ENCODE assay signal across 1 cellular context in the genomic region with DNA sequence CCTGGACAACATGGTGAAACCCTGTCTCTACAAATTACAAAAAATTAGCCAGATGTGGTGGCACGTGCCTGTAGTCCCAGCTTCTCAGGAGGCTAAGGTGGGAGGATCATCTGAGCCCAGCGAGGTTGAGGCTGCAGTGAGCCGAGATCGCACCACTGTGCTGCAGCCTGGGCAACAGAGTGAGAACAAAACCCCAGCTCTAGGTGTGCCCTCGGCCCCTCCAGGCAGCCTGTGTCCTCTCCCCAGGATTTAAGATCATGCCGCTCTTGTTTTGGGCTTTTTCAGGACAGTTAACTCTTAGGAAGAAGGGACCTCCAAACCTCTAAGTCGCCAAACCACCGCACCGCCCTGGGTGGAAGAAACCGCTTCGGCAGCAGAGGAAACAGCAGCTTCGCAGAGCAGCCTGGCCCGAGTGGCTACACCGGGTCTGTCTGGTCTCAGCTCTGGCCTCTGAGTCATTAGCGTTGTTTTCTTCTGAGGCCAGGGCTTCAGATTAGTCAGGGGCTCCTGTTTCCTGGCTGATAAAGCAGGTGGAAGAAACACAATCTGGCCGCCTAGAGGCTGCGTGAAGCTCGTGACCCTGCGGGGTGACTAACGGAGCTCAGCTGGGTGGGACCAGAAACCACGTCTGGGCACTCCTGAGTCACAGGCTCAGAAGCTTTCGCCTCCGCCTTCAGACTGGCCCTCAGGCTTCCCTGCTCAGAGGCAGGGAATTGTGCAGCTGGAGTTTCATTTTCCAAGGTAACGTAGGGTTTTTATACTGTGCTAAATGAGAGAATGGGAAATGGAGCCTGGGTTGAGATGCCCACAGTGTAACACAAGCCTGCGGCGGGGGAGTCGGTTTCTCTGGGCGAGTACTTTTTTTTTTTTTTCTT.
TF ChIP-seq lines count a peak whose summit lies in the region.

No MANE protein-coding gene starts in this region.

TF ChIP-seq in K562, 482 proteins besides CTCF, POLR2A, EP300 and RAD21 (continued from another document and continues in another):
- TF ChIP-seq, protein P1, sequence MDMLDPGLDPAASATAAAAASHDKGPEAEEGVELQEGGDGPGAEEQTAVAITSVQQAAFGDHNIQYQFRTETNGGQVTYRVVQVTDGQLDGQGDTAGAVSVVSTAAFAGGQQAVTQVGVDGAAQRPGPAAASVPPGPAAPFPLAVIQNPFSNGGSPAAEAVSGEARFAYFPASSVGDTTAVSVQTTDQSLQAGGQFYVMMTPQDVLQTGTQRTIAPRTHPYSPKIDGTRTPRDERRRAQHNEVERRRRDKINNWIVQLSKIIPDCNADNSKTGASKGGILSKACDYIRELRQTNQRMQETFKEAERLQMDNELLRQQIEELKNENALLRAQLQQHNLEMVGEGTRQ (CRISPR knock-in tag; IDR thresholded peaks at IDR 0.05), result 0 out of 2 replicates have a peak, but pooled peaks have one; percentile 34
- peak; percentile 8; the same call in 1 of the 2 replicates for TF ChIP-seq CBFB (CRISPR knock-in tag; IDR thresholded peaks at IDR 0.05)
- TF ChIP-seq ZNF124 (CRISPR knock-in tag; IDR thresholded peaks at IDR 0.05), result no peak
- peak; percentile 80 for TF ChIP-seq RB1 (IDR thresholded peaks at IDR 0.05; ENCODE audit: low read depth)
- peak; percentile 41; the same call in 1 of the 2 replicates for TF ChIP-seq KLF1 (tag; IDR thresholded peaks at IDR 0.05)
- peak; percentile 41 for TF ChIP-seq MGA (IDR thresholded peaks at IDR 0.05)
- TF ChIP-seq HDAC3 (IDR thresholded peaks at IDR 0.05; ENCODE audit: borderline replicate concordance, partially characterized antibody), result peak; percentile 96
- peak; percentile 100 for TF ChIP-seq FOSL1 (tag; conservative IDR thresholded peaks at IDR 0.05)
- peak; percentile 95 for TF ChIP-seq NCOA1 (IDR thresholded peaks at IDR 0.05; ENCODE audit: low read depth)
- TF ChIP-seq, protein P2, sequence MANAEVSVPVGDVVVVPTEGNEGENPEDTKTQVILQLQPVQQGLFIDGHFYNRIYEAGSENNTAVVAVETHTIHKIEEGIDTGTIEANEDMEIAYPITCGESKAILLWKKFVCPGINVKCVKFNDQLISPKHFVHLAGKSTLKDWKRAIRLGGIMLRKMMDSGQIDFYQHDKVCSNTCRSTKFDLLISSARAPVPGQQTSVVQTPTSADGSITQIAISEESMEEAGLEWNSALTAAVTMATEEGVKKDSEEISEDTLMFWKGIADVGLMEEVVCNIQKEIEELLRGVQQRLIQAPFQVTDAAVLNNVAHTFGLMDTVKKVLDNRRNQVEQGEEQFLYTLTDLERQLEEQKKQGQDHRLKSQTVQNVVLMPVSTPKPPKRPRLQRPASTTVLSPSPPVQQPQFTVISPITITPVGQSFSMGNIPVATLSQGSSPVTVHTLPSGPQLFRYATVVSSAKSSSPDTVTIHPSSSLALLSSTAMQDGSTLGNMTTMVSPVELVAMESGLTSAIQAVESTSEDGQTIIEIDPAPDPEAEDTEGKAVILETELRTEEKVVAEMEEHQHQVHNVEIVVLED (CRISPR knock-in tag; IDR thresholded peaks at IDR 0.05), result peak; percentile 60; the same call in 1 of the 2 replicates
- peak; percentile 94 for TF ChIP-seq NEUROD1 (IDR thresholded peaks at IDR 0.05; ENCODE audit: borderline replicate concordance, low read depth, low read length, partially characterized antibody)
- TF ChIP-seq HMG20B (CRISPR knock-in tag; IDR thresholded peaks at IDR 0.05), result peak; percentile 91
- TF ChIP-seq ARID3B (CRISPR knock-in tag; IDR thresholded peaks at IDR 0.05; ENCODE audit: borderline replicate concordance), result no peak
- no peak for TF ChIP-seq ESRRB (CRISPR knock-in tag; IDR thresholded peaks at IDR 0.05; ENCODE audit: borderline replicate concordance)
- no peak for TF ChIP-seq ZSCAN32 (CRISPR knock-in tag; IDR thresholded peaks at IDR 0.05)
- TF ChIP-seq ADNP (tag; IDR thresholded peaks at IDR 0.05), result no peak
- TF ChIP-seq OTX1 (CRISPR knock-in tag; IDR thresholded peaks at IDR 0.05), result peak; percentile 15; the same call in 1 of the 2 replicates
- TF ChIP-seq TOE1 (IDR thresholded peaks at IDR 0.05; ENCODE audit: borderline replicate concordance), result peak; percentile 96
- TF ChIP-seq TOE1 (CRISPR knock-in tag; IDR thresholded peaks at IDR 0.05; ENCODE audit: borderline replicate concordance, low read depth), result no peak
- peak; percentile 75 for TF ChIP-seq USF1 (CRISPR knock-in tag; IDR thresholded peaks at IDR 0.05)
- TF ChIP-seq PML (IDR thresholded peaks at IDR 0.05; ENCODE audit: low read length), result peak; percentile 96
- TF ChIP-seq SP1 (CRISPR knock-in tag; IDR thresholded peaks at IDR 0.05), result peak; percentile 48
- TF ChIP-seq HDAC2 (IDR thresholded peaks at IDR 0.05), result peak; percentile 100
- no peak for TF ChIP-seq FIP1L1 (IDR thresholded peaks at IDR 0.05; ENCODE audit: low read depth, low read length, poor library complexity, severe bottlenecking)
- peak; percentile 77 for TF ChIP-seq DIDO1 (tag; IDR thresholded peaks at IDR 0.05; ENCODE audit: low read depth)
- peak; percentile 99 for TF ChIP-seq CBFA2T3 (IDR thresholded peaks at IDR 0.05)
- TF ChIP-seq NR2C2 (CRISPR knock-in tag; IDR thresholded peaks at IDR 0.05), result peak; percentile 32; the same call in 1 of the 2 replicates
- TF ChIP-seq NR2C2 (tag; IDR thresholded peaks at IDR 0.05), result peak; percentile 92
- no peak for TF ChIP-seq SLC30A9 (CRISPR knock-in tag; IDR thresholded peaks at IDR 0.05)
- TF ChIP-seq NFXL1 (CRISPR knock-in tag; IDR thresholded peaks at IDR 0.05), result no peak
- peak; percentile 100 for TF ChIP-seq PHF21A (IDR thresholded peaks at IDR 0.05; ENCODE audit: borderline replicate concordance, low read depth)
- peak; percentile 78 for TF ChIP-seq ZBED1 (IDR thresholded peaks at IDR 0.05)
- peak; percentile 72; the same call in 1 of the 2 replicates for TF ChIP-seq ZNF12 (CRISPR knock-in tag; IDR thresholded peaks at IDR 0.05)
- peak; percentile 88 for TF ChIP-seq SETDB1 (IDR thresholded peaks at IDR 0.05; ENCODE audit: low read length)
- TF ChIP-seq, protein P3, sequence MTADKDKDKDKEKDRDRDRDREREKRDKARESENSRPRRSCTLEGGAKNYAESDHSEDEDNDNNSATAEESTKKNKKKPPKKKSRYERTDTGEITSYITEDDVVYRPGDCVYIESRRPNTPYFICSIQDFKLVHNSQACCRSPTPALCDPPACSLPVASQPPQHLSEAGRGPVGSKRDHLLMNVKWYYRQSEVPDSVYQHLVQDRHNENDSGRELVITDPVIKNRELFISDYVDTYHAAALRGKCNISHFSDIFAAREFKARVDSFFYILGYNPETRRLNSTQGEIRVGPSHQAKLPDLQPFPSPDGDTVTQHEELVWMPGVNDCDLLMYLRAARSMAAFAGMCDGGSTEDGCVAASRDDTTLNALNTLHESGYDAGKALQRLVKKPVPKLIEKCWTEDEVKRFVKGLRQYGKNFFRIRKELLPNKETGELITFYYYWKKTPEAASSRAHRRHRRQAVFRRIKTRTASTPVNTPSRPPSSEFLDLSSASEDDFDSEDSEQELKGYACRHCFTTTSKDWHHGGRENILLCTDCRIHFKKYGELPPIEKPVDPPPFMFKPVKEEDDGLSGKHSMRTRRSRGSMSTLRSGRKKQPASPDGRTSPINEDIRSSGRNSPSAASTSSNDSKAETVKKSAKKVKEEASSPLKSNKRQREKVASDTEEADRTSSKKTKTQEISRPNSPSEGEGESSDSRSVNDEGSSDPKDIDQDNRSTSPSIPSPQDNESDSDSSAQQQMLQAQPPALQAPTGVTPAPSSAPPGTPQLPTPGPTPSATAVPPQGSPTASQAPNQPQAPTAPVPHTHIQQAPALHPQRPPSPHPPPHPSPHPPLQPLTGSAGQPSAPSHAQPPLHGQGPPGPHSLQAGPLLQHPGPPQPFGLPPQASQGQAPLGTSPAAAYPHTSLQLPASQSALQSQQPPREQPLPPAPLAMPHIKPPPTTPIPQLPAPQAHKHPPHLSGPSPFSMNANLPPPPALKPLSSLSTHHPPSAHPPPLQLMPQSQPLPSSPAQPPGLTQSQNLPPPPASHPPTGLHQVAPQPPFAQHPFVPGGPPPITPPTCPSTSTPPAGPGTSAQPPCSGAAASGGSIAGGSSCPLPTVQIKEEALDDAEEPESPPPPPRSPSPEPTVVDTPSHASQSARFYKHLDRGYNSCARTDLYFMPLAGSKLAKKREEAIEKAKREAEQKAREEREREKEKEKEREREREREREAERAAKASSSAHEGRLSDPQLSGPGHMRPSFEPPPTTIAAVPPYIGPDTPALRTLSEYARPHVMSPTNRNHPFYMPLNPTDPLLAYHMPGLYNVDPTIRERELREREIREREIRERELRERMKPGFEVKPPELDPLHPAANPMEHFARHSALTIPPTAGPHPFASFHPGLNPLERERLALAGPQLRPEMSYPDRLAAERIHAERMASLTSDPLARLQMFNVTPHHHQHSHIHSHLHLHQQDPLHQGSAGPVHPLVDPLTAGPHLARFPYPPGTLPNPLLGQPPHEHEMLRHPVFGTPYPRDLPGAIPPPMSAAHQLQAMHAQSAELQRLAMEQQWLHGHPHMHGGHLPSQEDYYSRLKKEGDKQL (CRISPR knock-in tag; IDR thresholded peaks at IDR 0.05; ENCODE audit: borderline replicate concordance), result no peak
- TF ChIP-seq EP400 (IDR thresholded peaks at IDR 0.05), result peak; percentile 60
